ENCODE assay signal across 1 cellular context in genomic region chr7:100875356-100875751, GRCh38.
TF ChIP-seq lines count a peak whose summit lies in the region.

No MANE protein-coding gene starts in this region.

TF ChIP-seq in HEK293, 187 proteins besides CTCF, POLR2A, EP300 and RAD21 (continued from another document):
- peak; percentile 75 for TF ChIP-seq ZBTB26 (tag by site-specific recombination; optimal IDR thresholded peaks at IDR 0.05)
- TF ChIP-seq ZNF341 (tag by site-specific recombination; IDR thresholded peaks at IDR 0.05; ENCODE audit: low read depth) = no peak
- no peak for TF ChIP-seq RBAK (tag by site-specific recombination; IDR thresholded peaks at IDR 0.05)
- no peak for TF ChIP-seq ZNF37A (tag by site-specific recombination; IDR thresholded peaks at IDR 0.05)
